Comparison of ENCODE assay signal across 35 cellular contexts in genomic region chr10:1776127-1776662, GRCh38. TPM values are rescaled to one million over a fixed set of nuclear protein-coding genes. Genes with fewer than 3 reads are reported as not detected.
"Had no signal": no experiment of that assay in that cellular context is flagged by ENCODE, and none has a peak within 500 bp of the region (broad histone marks: within the 10 kb centered on the region; RNA-seq: fewer than 3 reads in every experiment).

No MANE protein-coding gene starts in this region.

- H3K4me3 ChIP-seq: adrenal gland, body of pancreas, esophagus squamous epithelium, gastroesophageal sphincter, heart right ventricle, hepatocyte had no signal

- DNase-seq: activated CD4-positive, alpha-beta memory T cell treated with anti-CD3 and anti-CD28 coated beads for 36 hours; activated CD4-positive, alpha-beta T cell treated with anti-CD3 and anti-CD28 coated beads for 36 hours; activated CD4-positive, alpha-beta T cell treated with anti-CD3 and anti-CD28 coated beads, Interleukin-2, amount 10 ng/mL, durations not matched to agents 24 days and 14 days; activated CD4-positive, CD25-positive, alpha-beta regulatory T cell; activated CD4-positive, CD25-positive, alpha-beta regulatory T cell treated with anti-CD3 and anti-CD28 coated beads, Interleukin-2, amount 50 U/mL, for 72 hours; activated CD8-positive, alpha-beta memory T cell treated with anti-CD3 and anti-CD28 coated beads, Interleukin-2, amount 10 ng/mL, durations not matched to agents 7 days and 5 days; activated CD8-positive, alpha-beta memory T cell treated with anti-CD3 and anti-CD28 coated beads, Interleukin-2, amount 50 U/mL, for 4 hours; activated CD8-positive, alpha-beta T cell treated with anti-CD3 and anti-CD28 coated beads, Interleukin-2, amount 10 ng/mL, durations not matched to agents 7 days and 5 days; activated effector memory CD4-positive, alpha-beta T cell treated with anti-CD3 and anti-CD28 coated beads, Interleukin-2, amount 50 U/mL, for 16 hours; activated naive CD4-positive, alpha-beta T cell treated with anti-CD3 and anti-CD28 coated beads for 36 hours; activated naive CD8-positive, alpha-beta T cell treated with anti-CD3 and anti-CD28 coated beads for 36 hours; activated naive CD8-positive, alpha-beta T cell treated with anti-CD3 and anti-CD28 coated beads, Interleukin-2, amount 50 U/mL, for 24 hours; activated T-cell treated with anti-CD3 and anti-CD28 coated beads, Interleukin-2, amount 50 U/mL, for 1 hour; activated T-cell treated with anti-CD3 and anti-CD28 coated beads, Interleukin-2, amount 50 U/mL, for 48 hours; adrenal gland; amygdala; aorta; body of pancreas; caudate nucleus; cortex of kidney; dermis blood vessel endothelial cell; effector CD4-positive, alpha-beta T cell; effector memory CD8-positive, alpha-beta T cell; erythroblast; esophagus squamous epithelium; foreskin melanocyte; heart right ventricle; T1000; WERI-Rb-1 had no signal

- H3K27me3 ChIP-seq: adrenal gland, body of pancreas, heart right ventricle, hepatocyte had no signal

- H3K4me2 ChIP-seq: hepatocyte had no signal

- FAIRE-seq: colon had no signal

- H3K79me2 ChIP-seq: hepatocyte had no signal

- H3K9me3 ChIP-seq: adrenal gland, body of pancreas, esophagus squamous epithelium, gastroesophageal sphincter, heart right ventricle had no signal

- H2AFZ ChIP-seq: hepatocyte had no signal

- H3K4me1 ChIP-seq: adrenal gland, body of pancreas, esophagus squamous epithelium, gastroesophageal sphincter, heart right ventricle had no signal

- H3K27ac ChIP-seq: adrenal gland, body of pancreas, esophagus squamous epithelium, gastroesophageal sphincter, heart right ventricle, hepatocyte, WERI-Rb-1 had no signal

- H3K36me3 ChIP-seq: adrenal gland, esophagus squamous epithelium, gastroesophageal sphincter, heart right ventricle, WERI-Rb-1 had no signal

RNA-seq across cellular contexts. Expression of gene ADARB2, which starts 38.9 kb away (rescaled TPM):
- total RNA-seq: activated CD4-positive, alpha-beta T cell treated with anti-CD3 and anti-CD28 coated beads for 36 hours; activated CD4-positive, alpha-beta T cell treated with anti-CD3 and anti-CD28 coated beads, Interleukin-2, amount 10 ng/mL, durations not matched to agents 24 days and 14 days; activated CD8-positive, alpha-beta memory T cell treated with anti-CD3 and anti-CD28 coated beads for 36 hours; activated CD8-positive, alpha-beta memory T cell treated with anti-CD3 and anti-CD28 coated beads, Interleukin-2, amount 10 ng/mL, durations not matched to agents 7 days and 5 days; activated naive CD8-positive, alpha-beta T cell treated with anti-CD3 and anti-CD28 coated beads for 36 hours; aorta; dermis blood vessel endothelial cell; fibroblast of lung; fibroblast of villous mesenchyme had no signal
- polyA plus RNA-seq: fibroblast of lung had no signal
